In the genomic region with DNA sequence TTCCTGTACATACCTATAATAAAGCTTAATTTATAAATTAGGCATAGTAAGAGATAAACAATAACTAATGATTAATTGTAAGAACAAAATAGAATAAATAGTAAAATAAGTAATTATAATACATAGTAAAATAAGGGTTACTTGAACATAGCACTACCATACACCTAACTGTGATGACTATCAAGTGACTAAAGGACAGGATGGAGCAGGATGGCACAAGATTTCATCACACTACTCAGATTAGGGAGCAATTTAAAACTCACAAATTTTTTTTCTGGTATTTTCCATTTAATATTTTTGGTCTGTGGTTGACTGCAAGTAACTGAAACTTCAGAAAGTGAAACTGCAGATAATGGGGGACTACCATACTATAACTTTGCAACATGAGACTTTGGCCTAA, we compare ENCODE assay signal across 32 cellular contexts.
"Had no signal": no experiment of that assay in that cellular context is flagged by ENCODE, and none has a peak within 500 bp of the region (broad histone marks: within the 10 kb centered on the region; RNA-seq: fewer than 3 reads in every experiment).

No MANE protein-coding gene starts in this region.

- H3K4me1 ChIP-seq: parathyroid adenoma, psoas muscle, right lobe of liver, spleen, suprapubic skin, testis, transverse colon, upper lobe of right lung, uterus had no signal

- H3K4me3 ChIP-seq: ovary, psoas muscle, right lobe of liver, sigmoid colon, smooth muscle cell, spleen, suprapubic skin, testis, tibial artery, transverse colon, upper lobe of right lung, uterus had no signal

- H3K27me3 Mint-ChIP-seq: naive B cell; naive thymus-derived CD8-positive, alpha-beta T cell; natural killer cell treated with Interleukin-12 subunit alpha and Interleukin-12 subunit beta and Interleukin-15 and Interleukin-18, amount 100 ng/mL, for 72 hours; progenitor cell of endocrine pancreas; stimulated activated memory B cell treated with anti-CD40 and anti-IgM and Interleukin-4, amounts not matched to agents 10 μg/mL and 1 μg/mL and 100 μg/mL, for 72 hours; stimulated activated naive CD8-positive, alpha-beta T cell treated with anti-CD3 and anti-CD28 coated beads, Interleukin-15, Interleukin-2, amounts not matched to agents 100 ng/mL and 50 ng/mL, for 24 hours; type B pancreatic cell had no signal

- DNase-seq: naive B cell; naive thymus-derived CD8-positive, alpha-beta T cell; nephron progenitor cell; occipital lobe; ovary; posterior cingulate gyrus; psoas muscle; right cardiac atrium; right lobe of liver; sigmoid colon; spleen; stimulated activated CD4-positive, alpha-beta T cell treated with anti-CD3 and anti-CD28 coated beads, Interleukin-12 subunit alpha, Interleukin-12 subunit beta, amount 100 ng/mL, for 4 hours; stimulated activated CD4-positive, alpha-beta T cell treated with anti-CD3 and anti-CD28 coated beads, Interleukin-1b, Interleukin-23, amount 100 ng/mL, for 48 hours; stimulated activated CD4-positive, alpha-beta T cell treated with anti-CD3 and anti-CD28 coated beads, Interleukin-4, amount 100 ng/mL, for 1 hour; stimulated activated CD4-positive, alpha-beta T cell treated with anti-CD3 and anti-CD28 coated beads, Interleukin-4, amount 100 ng/mL, for 4 hours; stimulated activated CD8-positive, alpha-beta memory T cell treated with anti-CD3 and anti-CD28 coated beads, Interleukin-4, amount 100 ng/mL, for 48 hours; stimulated activated naive CD4-positive, alpha-beta T cell; substantia nigra; testis; tibial artery; transverse colon; upper lobe of right lung; uterus had no signal

- H3K4me3 Mint-ChIP-seq: naive B cell; naive thymus-derived CD8-positive, alpha-beta T cell; natural killer cell treated with Interleukin-12 subunit alpha and Interleukin-12 subunit beta and Interleukin-15 and Interleukin-18, amount 100 ng/mL, for 72 hours; nephron progenitor cell; neural crest cell; stimulated activated memory B cell treated with anti-CD40 and anti-IgM and Interleukin-4, amounts not matched to agents 10 μg/mL and 1 μg/mL and 100 μg/mL, for 72 hours; stimulated activated naive CD8-positive, alpha-beta T cell treated with anti-CD3 and anti-CD28 coated beads, Interleukin-15, Interleukin-2, amounts not matched to agents 100 ng/mL and 50 ng/mL, for 24 hours; type B pancreatic cell had no signal

- H3K27ac ChIP-seq: ovary, parathyroid adenoma, psoas muscle, right lobe of liver, sigmoid colon, spleen, suprapubic skin, testis, tibial artery, transverse colon, upper lobe of right lung, uterus had no signal

- ATAC-seq: naive thymus-derived CD8-positive, alpha-beta T cell; natural killer cell treated with Interleukin-12 subunit alpha and Interleukin-12 subunit beta and Interleukin-15 and Interleukin-18, amount 100 ng/mL, for 72 hours; psoas muscle; right cardiac atrium; right lobe of liver; stimulated activated memory B cell treated with anti-CD40 and anti-IgM and Interleukin-4, amounts not matched to agents 10 μg/mL and 1 μg/mL and 100 μg/mL, for 72 hours; upper lobe of right lung had no signal

- H3K4me2 ChIP-seq: smooth muscle cell had no signal

- H3K4me1 Mint-ChIP-seq: nephron progenitor cell, neural crest cell had no signal

- H3K27ac Mint-ChIP-seq: naive thymus-derived CD8-positive, alpha-beta T cell; natural killer cell treated with Interleukin-12 subunit alpha and Interleukin-12 subunit beta and Interleukin-15 and Interleukin-18, amount 100 ng/mL, for 72 hours; nephron progenitor cell; progenitor cell of endocrine pancreas; stimulated activated memory B cell treated with anti-CD40 and anti-IgM and Interleukin-4, amounts not matched to agents 10 μg/mL and 1 μg/mL and 100 μg/mL, for 72 hours; stimulated activated naive CD8-positive, alpha-beta T cell treated with anti-CD3 and anti-CD28 coated beads, Interleukin-15, Interleukin-2, amounts not matched to agents 100 ng/mL and 50 ng/mL, for 24 hours; type B pancreatic cell had no signal

- H3K36me3 ChIP-seq: ovary, right lobe of liver, sigmoid colon, upper lobe of right lung, uterus had no signal

- H2AFZ ChIP-seq: parathyroid adenoma had no signal

- H3K9me3 ChIP-seq: testis had no signal
